In the genomic region with DNA sequence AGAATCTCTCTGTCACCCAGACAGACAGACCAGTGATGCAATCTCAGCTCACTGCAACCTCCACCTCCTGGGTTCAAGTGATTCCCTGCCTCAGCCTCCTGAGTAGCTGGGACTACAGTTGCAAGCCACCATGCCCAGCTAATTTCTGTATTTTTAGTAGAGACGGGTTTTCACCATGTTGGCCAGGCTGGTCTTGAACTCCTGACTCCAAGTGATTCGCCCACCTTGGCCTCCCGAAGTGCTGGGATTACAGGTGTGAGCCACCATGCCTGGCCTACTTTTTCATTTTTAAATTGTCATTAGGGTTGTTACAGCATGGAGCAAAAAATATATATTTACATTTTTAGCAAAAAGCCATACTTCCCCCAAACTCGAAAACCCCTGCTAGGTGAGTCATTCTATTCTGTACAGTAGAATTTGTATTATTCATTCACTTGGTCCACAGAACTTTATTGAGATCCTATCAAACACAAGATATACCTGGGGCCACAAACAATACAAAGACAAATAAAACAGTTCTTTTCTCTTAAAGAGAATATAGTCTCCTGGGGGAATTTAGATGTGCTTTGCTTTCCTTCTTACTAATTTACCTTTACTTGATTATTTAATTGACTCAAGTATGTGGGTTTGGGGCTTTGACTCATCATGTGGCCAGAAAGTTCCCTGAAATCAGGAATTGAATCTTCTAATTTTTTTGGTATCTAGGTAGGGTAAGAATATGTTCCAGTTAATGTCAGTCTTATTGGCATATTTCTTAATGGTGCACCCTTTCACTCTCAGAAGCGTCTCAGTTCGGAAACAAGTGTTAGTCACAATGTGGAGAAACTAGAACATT, we compare ENCODE assay signal across 23 cellular contexts. TPM values are rescaled to one million over a fixed set of nuclear protein-coding genes. Genes with fewer than 3 reads are reported as not detected.
DNase-seq lines count a peak whose midpoint lies in the region; ATAC-seq and TF ChIP-seq lines count a peak whose summit lies in the region.
"Had no signal": no experiment of that assay in that cellular context is flagged by ENCODE, and none has a peak within 500 bp of the region (broad histone marks: within the 10 kb centered on the region; RNA-seq: fewer than 3 reads in every experiment).

No MANE protein-coding gene starts in this region.

- intact Hi-C loops in PC-3 (cut with micrococcal nuclease), result no loop called here

- H3K4me2 ChIP-seq in PC-3 (ENCODE audit: low read length) (no peak overlapping the region), GM23338 (no peak overlapping the region)
- H3K4me2 ChIP-seq: SK-N-SH, smooth muscle cell had no signal

- H4K20me1 ChIP-seq in PC-3 (ENCODE audit: low read length), result no peaks in the 10 kb centered on the region
- no peaks in the 10 kb centered on the region for H4K20me1 ChIP-seq in GM23338 (replicated peaks; ENCODE audit: insufficient read depth)

- CTCF ChIA-PET in T-cell (lab: Charles Lee) (no interaction called here), PC-3 (lab: Charles Lee) (no interaction called here)

- H3K79me2 ChIP-seq in PC-3 (ENCODE audit: low read length) (no peaks in the 10 kb centered on the region), GM23338 (replicated peaks; ENCODE audit: insufficient read depth) (no peaks in the 10 kb centered on the region)

- H3K4me1 ChIP-seq in PC-3 (ENCODE audit: insufficient read depth, low read length), result peaks cover 6% of the 10 kb centered on the region; the same call in 1 of the 2 replicates
- no peaks in the 10 kb centered on the region for H3K4me1 ChIP-seq in GM23338 (ENCODE audit: insufficient read depth)
- H3K4me1 ChIP-seq: Peyer's patch had no signal

- H3K9ac ChIP-seq in PC-3 (ENCODE audit: low read length), result no peak overlapping the region
- H3K9ac ChIP-seq: SK-N-SH had no signal

- H3K36me3 Mint-ChIP-seq in activated T-cell treated with anti-CD3 and anti-CD28 coated beads, Interleukin-2, amount 50 U/mL, for 4 hours (ENCODE audit: insufficient read depth), result peaks cover 13% of the 10 kb centered on the region
- H3K36me3 Mint-ChIP-seq in T-cell, result peaks cover 26% of the 10 kb centered on the region
- H3K36me3 Mint-ChIP-seq in activated naive CD4-positive, alpha-beta T cell treated with anti-CD3 and anti-CD28 coated beads, Interleukin-2, amount 50 U/mL, for 72 hours, result peaks cover 23 to 60% of the 10 kb centered on the region in 2 donors
- peaks cover 15% of the 10 kb centered on the region for H3K36me3 Mint-ChIP-seq in stimulated activated memory B cell treated with anti-CD40 and anti-IgM and Interleukin-4, amounts not matched to agents 10 μg/mL and 1 μg/mL and 100 μg/mL, for 72 hours
- H3K36me3 Mint-ChIP-seq in GM23338 (ENCODE audit: low read depth), result no peaks in the 10 kb centered on the region

- H3K36me3 ChIP-seq in PC-3 (ENCODE audit: low read depth, low read length) (no peaks in the 10 kb centered on the region), GM23338 (ENCODE audit: insufficient read depth) (no peaks in the 10 kb centered on the region)
- H3K36me3 ChIP-seq: heart left ventricle, Peyer's patch had no signal

- H3K9me3 ChIP-seq in PC-3 (ENCODE audit: low read length), result no peaks in the 10 kb centered on the region
- H3K9me3 ChIP-seq: heart left ventricle, Peyer's patch, SK-N-SH had no signal

- peak overlapping the region; percentile 79 to 90 for H3K27ac Mint-ChIP-seq in T-cell
- peak overlapping the region; percentile 96 to 99 for H3K27ac Mint-ChIP-seq in activated naive CD4-positive, alpha-beta T cell treated with anti-CD3 and anti-CD28 coated beads, Interleukin-2, amount 50 U/mL, for 72 hours
- H3K27ac Mint-ChIP-seq in stimulated activated memory B cell treated with anti-CD40 and anti-IgM and Interleukin-4, amounts not matched to agents 10 μg/mL and 1 μg/mL and 100 μg/mL, for 72 hours, result peak overlapping the region; percentile 80
- H3K27ac Mint-ChIP-seq in GM23338, result no peak overlapping the region
- H3K27ac Mint-ChIP-seq: progenitor cell of endocrine pancreas had no signal

- no peaks in the 10 kb centered on the region for H3K27me3 Mint-ChIP-seq in activated T-cell treated with anti-CD3 and anti-CD28 coated beads, Interleukin-2, amount 50 U/mL, for 4 hours (ENCODE audit: low read depth)
- no peaks in the 10 kb centered on the region for H3K27me3 Mint-ChIP-seq in T-cell
- H3K27me3 Mint-ChIP-seq in stimulated activated memory B cell treated with anti-CD40 and anti-IgM and Interleukin-4, amounts not matched to agents 10 μg/mL and 1 μg/mL and 100 μg/mL, for 72 hours, result no peaks in the 10 kb centered on the region
- peaks cover 1% of the 10 kb centered on the region for H3K27me3 Mint-ChIP-seq in GM23338 (ENCODE audit: insufficient read depth, low read depth, poor library complexity)
- H3K27me3 Mint-ChIP-seq: naive B cell had no signal

- H2AFZ ChIP-seq in PC-3 (ENCODE audit: low read length) (no peak overlapping the region), GM23338 (no peak overlapping the region)

- H3K4me3 ChIP-seq in PC-3 (ENCODE audit: low read length) (no peak overlapping the region), GM23338 (no peak overlapping the region)
- H3K4me3 ChIP-seq: heart left ventricle, Peyer's patch, smooth muscle cell had no signal

- no peaks in the 10 kb centered on the region for H3K27me3 ChIP-seq in PC-3 (ENCODE audit: low read length)
- no peaks in the 10 kb centered on the region for H3K27me3 ChIP-seq in GM23338 (ENCODE audit: insufficient read depth)
- H3K27me3 ChIP-seq: heart left ventricle, Peyer's patch had no signal

- H3F3A ChIP-seq in PC-3 (ENCODE audit: low read length, unreplicated experiment) (no peaks in the 10 kb centered on the region), GM23338 (replicated peaks; ENCODE audit: low read depth) (no peaks in the 10 kb centered on the region)

- TF ChIP-seq CTCF in PC-3 (conservative IDR thresholded peaks at IDR 0.05; ENCODE audit: low read depth, low read length), result no peak
- no peak for TF ChIP-seq CTCF in GM23338 (conservative IDR thresholded peaks at IDR 0.05; ENCODE audit: low read depth in 2 of 2)

- peak overlapping the region; percentile 55 for H3K4me3 Mint-ChIP-seq in activated T-cell treated with anti-CD3 and anti-CD28 coated beads, Interleukin-2, amount 50 U/mL, for 4 hours
- peak overlapping the region in 2 of 3 donors; percentile 52 to 55 for H3K4me3 Mint-ChIP-seq in T-cell
- peak overlapping the region; percentile 5 for H3K4me3 Mint-ChIP-seq in stimulated activated memory B cell treated with anti-CD40 and anti-IgM and Interleukin-4, amounts not matched to agents 10 μg/mL and 1 μg/mL and 100 μg/mL, for 72 hours
- no peak overlapping the region for H3K4me3 Mint-ChIP-seq in GM23338
- H3K4me3 Mint-ChIP-seq: naive B cell had no signal

- no peak overlapping the region for H3K27ac ChIP-seq in PC-3 (ENCODE audit: low read length)
- H3K27ac ChIP-seq in GM23338 (ENCODE audit: low read depth), result no peak overlapping the region
- H3K27ac ChIP-seq: heart left ventricle, Peyer's patch had no signal

- ATAC-seq in activated T-cell treated with anti-CD3 and anti-CD28 coated beads, Interleukin-2, amount 50 U/mL, for 4 hours, result peak; percentile 88
- ATAC-seq in T-cell (replicated peaks in 1 of 4), result peak in 2 of 4 experiments; percentile 40 to 48
- ATAC-seq in activated naive CD4-positive, alpha-beta T cell treated with anti-CD3 and anti-CD28 coated beads, Interleukin-2, amount 50 U/mL, for 72 hours, result peak; percentile 88 to 89
- peak; percentile 85 for ATAC-seq in stimulated activated memory B cell treated with anti-CD40 and anti-IgM and Interleukin-4, amounts not matched to agents 10 μg/mL and 1 μg/mL and 100 μg/mL, for 72 hours
- no peak for ATAC-seq in PC-3
- no peak for ATAC-seq in GM23338
- ATAC-seq: heart left ventricle had no signal

- POLR2A ChIA-PET in T-cell (lab: Charles Lee), result no interaction called here
- POLR2A ChIA-PET in PC-3 (lab: Charles Lee; ENCODE audit: unreplicated experiment), result no interaction called here

- H3K9me3 Mint-ChIP-seq in activated T-cell treated with anti-CD3 and anti-CD28 coated beads, Interleukin-2, amount 50 U/mL, for 4 hours, result peaks cover 4% of the 10 kb centered on the region
- H3K9me3 Mint-ChIP-seq in T-cell (no peaks in the 10 kb centered on the region), GM23338 (no peaks in the 10 kb centered on the region)
- H3K9me3 Mint-ChIP-seq in activated naive CD4-positive, alpha-beta T cell treated with anti-CD3 and anti-CD28 coated beads, Interleukin-2, amount 50 U/mL, for 72 hours, result peaks cover 11 to 16% of the 10 kb centered on the region in 2 donors
- H3K9me3 Mint-ChIP-seq in stimulated activated memory B cell treated with anti-CD40 and anti-IgM and Interleukin-4, amounts not matched to agents 10 μg/mL and 1 μg/mL and 100 μg/mL, for 72 hours, result no peaks in the 10 kb centered on the region

- no peak for DNase-seq in activated T-cell treated with anti-CD3 and anti-CD28 coated beads, Interleukin-2, amount 50 U/mL, for 4 hours
- DNase-seq in activated T-cell treated with anti-CD3 and anti-CD28 coated beads, Interleukin-2, amount 50 U/mL, for 1 hour, result no peak
- DNase-seq in T-cell, result no peak
- DNase-seq in activated naive CD4-positive, alpha-beta T cell treated with anti-CD3 and anti-CD28 coated beads, Interleukin-2, amount 50 U/mL, for 72 hours (ENCODE audit: low spot score in 2 of 2), result no peak
- no peak for DNase-seq in cerebellum (ENCODE audit: low spot score)
- DNase-seq in PC-3, result no peak
- DNase-seq in GM23338 (ENCODE audit: low spot score), result no peak
- DNase-seq: central memory CD4-positive, alpha-beta T cell; EL; HCEC 1CT; heart left ventricle; islet precursor cell; KG1; mammary epithelial cell; naive B cell; NCI-H1092 treated with DMSO at 0.1 percent for 48 hours; NCI-H2171 treated with DMSO at 0.1 percent for 48 hours; NCI-H774; Peyer's patch; SK-N-SH had no signal

- BruUV-seq in PC-3 (replicated peaks; lab: Mats Ljungman, UMichigan), result no TSS peak

- H3K9me2 ChIP-seq in PC-3 (replicated peaks; ENCODE audit: low read length) (no peaks in the 10 kb centered on the region), GM23338 (ENCODE audit: insufficient read depth) (0 out of 2 replicates have a peak, but pooled peaks cover 6% of the 10 kb centered on the region)
- H3K9me2 ChIP-seq: SK-N-SH had no signal

- peaks cover 73% of the 10 kb centered on the region for H3K4me1 Mint-ChIP-seq in activated T-cell treated with anti-CD3 and anti-CD28 coated beads, Interleukin-2, amount 50 U/mL, for 4 hours (ENCODE audit: low read depth)
- H3K4me1 Mint-ChIP-seq in T-cell (peaks cover 74 to 77% (median 74%) of the 10 kb centered on the region in 3 donors), GM23338 (peaks cover 6% of the 10 kb centered on the region; the same call in 2 of the 3 replicates)
- H3K4me1 Mint-ChIP-seq in stimulated activated memory B cell treated with anti-CD40 and anti-IgM and Interleukin-4, amounts not matched to agents 10 μg/mL and 1 μg/mL and 100 μg/mL, for 72 hours, result peaks cover 36% of the 10 kb centered on the region

RNA-seq across cellular contexts. Expression of a gene that starts 16.6 kb away (rescaled TPM):
- 100 to 1,000 TPM; 424 to 518 (median 474) TPM for total RNA-seq in activated T-cell treated with anti-CD3 and anti-CD28 coated beads, Interleukin-2, amount 50 U/mL, for 4 hours
- total RNA-seq in T-cell (100 to 1,000 TPM; 265 to 532 (median 284) TPM), cerebellum (15.5 TPM), PC-3 (2014; rRNA removed) (44.7 and 49.9 TPM in 2 replicates)
- 100 to 1,000 TPM; 610 to 723 TPM for total RNA-seq in activated naive CD4-positive, alpha-beta T cell treated with anti-CD3 and anti-CD28 coated beads, Interleukin-2, amount 50 U/mL, for 72 hours
- total RNA-seq in GM23338 (2014; rRNA removed; shearing (Covaris generic)), result 24.5 and 30.9 TPM in 2 replicates
- 19.1 and 19.7 TPM in 2 replicates for polyA plus RNA-seq in GM23338 (2016; fragmentation: Nextera tagmentation; extraction: Ambion mirVana)

RNA-seq across cellular contexts. Expression of a gene that starts 36.9 kb away (rescaled TPM):
- 100 to 1,000 TPM; 128 to 140 (median 139) TPM for total RNA-seq in activated T-cell treated with anti-CD3 and anti-CD28 coated beads, Interleukin-2, amount 50 U/mL, for 4 hours
- total RNA-seq in T-cell, result 10 to 100 TPM in 3 of 5 donors, 1 to 10 TPM in 2; 3.5 to 20.5 (median 15.0) TPM
- 10 to 100 TPM; 38.1 to 47.6 TPM for total RNA-seq in activated naive CD4-positive, alpha-beta T cell treated with anti-CD3 and anti-CD28 coated beads, Interleukin-2, amount 50 U/mL, for 72 hours
- 10.3 TPM for total RNA-seq in cerebellum
- total RNA-seq in PC-3 (2014; rRNA removed), result 46.5 and 84.1 TPM in 2 replicates
- 32.7 and 33.7 TPM in 2 replicates for total RNA-seq in GM23338 (2014; rRNA removed; shearing (Covaris generic))
- polyA plus RNA-seq in GM23338 (2016; fragmentation: Nextera tagmentation; extraction: Ambion mirVana), result 30.3 and 35.3 TPM in 2 replicates

RNA-seq across cellular contexts. Expression of a gene that starts 37.3 kb away (rescaled TPM):
- total RNA-seq in activated T-cell treated with anti-CD3 and anti-CD28 coated beads, Interleukin-2, amount 50 U/mL, for 4 hours, result 10 to 100 TPM; 13.1 to 16.6 (median 16.3) TPM
- 10 to 100 TPM in 3 of 5 donors, 1 to 10 TPM in 2; 5.4 to 12.1 (median 11.1) TPM for total RNA-seq in T-cell
- 10 to 100 TPM; 18.5 to 24.2 TPM for total RNA-seq in activated naive CD4-positive, alpha-beta T cell treated with anti-CD3 and anti-CD28 coated beads, Interleukin-2, amount 50 U/mL, for 72 hours
- 17.6 TPM for total RNA-seq in cerebellum
- 27.5 and 28.5 TPM in 2 replicates for total RNA-seq in PC-3 (2014; rRNA removed)
- 39.3 and 47.2 TPM in 2 replicates for total RNA-seq in GM23338 (2014; rRNA removed; shearing (Covaris generic))
- polyA plus RNA-seq in GM23338 (2016; fragmentation: Nextera tagmentation; extraction: Ambion mirVana), result 18.1 and 20.1 TPM in 2 replicates

Comparison
In these comparisons a context has a peak if more than half of its experiments do, and no peak if none do; other contexts are left out.
1. ATAC-seq: peak in activated T-cell treated with anti-CD3 and anti-CD28 coated beads, Interleukin-2, amount 50 U/mL, for 4 hours (2 of 2), activated naive CD4-positive, alpha-beta T cell treated with anti-CD3 and anti-CD28 coated beads, Interleukin-2, amount 50 U/mL, for 72 hours (2 of 2) and stimulated activated memory B cell treated with anti-CD40 and anti-IgM and Interleukin-4, amounts not matched to agents 10 μg/mL and 1 μg/mL and 100 μg/mL, for 72 hours (single experiment); none in PC-3 (single experiment) and GM23338 (single experiment).